Comparison of ENCODE assay signal across 1 cellular context in genomic region chr1:150479927-150480352, GRCh38.
A peak's percentile ranks its signal among the peaks of the same experiment; 100 is the strongest.
TF ChIP-seq lines count a peak whose summit lies in the region.

No MANE protein-coding gene starts in this region.

TF ChIP-seq in HepG2, 621 proteins besides CTCF, POLR2A, EP300 and RAD21 (continues in another document):
- TF ChIP-seq PATZ1 (CRISPR knock-in tag; IDR thresholded peaks at IDR 0.05) (peak; percentile 60), RAD51 (IDR thresholded peaks at IDR 0.05; ENCODE audit: borderline replicate concordance) (no peak), FOXO1 (CRISPR knock-in tag; IDR thresholded peaks at IDR 0.05) (peak; percentile 52; the same call in 1 of the 2 replicates), TEAD3 (CRISPR knock-in tag; optimal IDR thresholded peaks at IDR 0.05; ENCODE audit: borderline replicate concordance) (no peak), MED1 (CRISPR knock-in tag; IDR thresholded peaks at IDR 0.05) (peak; percentile 52), RARA (CRISPR knock-in tag; IDR thresholded peaks at IDR 0.05) (0 out of 2 replicates have a peak, but pooled peaks have one; percentile 25), ATF5 (CRISPR knock-in tag; IDR thresholded peaks at IDR 0.05; ENCODE audit: low read depth) (no peak), ZFX (CRISPR knock-in tag; IDR thresholded peaks at IDR 0.05; ENCODE audit: low read depth) (no peak), ZNF672 (CRISPR knock-in tag; IDR thresholded peaks at IDR 0.05) (0 out of 2 replicates have a peak, but pooled peaks have one; percentile 62), LCORL (IDR thresholded peaks at IDR 0.05) (peak; percentile 47; the same call in 1 of the 2 replicates), LCORL (CRISPR knock-in tag; IDR thresholded peaks at IDR 0.05) (peak; percentile 76), CEBPB (IDR thresholded peaks at IDR 0.05; ENCODE audit: borderline replicate concordance, low read depth, low read length) (peak; percentile 65; the same call in 1 of the 2 replicates), SOX13 (IDR thresholded peaks at IDR 0.05) (no peak), SOX13 (CRISPR knock-in tag; conservative IDR thresholded peaks at IDR 0.05 in 1 of 2, IDR thresholded peaks at IDR 0.05 in 1 of 2) (peak in 1 of 2 experiments; percentile 50; a peak in 1 of 4 replicates), ZNF747 (CRISPR knock-in tag; IDR thresholded peaks at IDR 0.05; ENCODE audit: borderline replicate concordance) (no peak), CREM (IDR thresholded peaks at IDR 0.05) (peak; percentile 35; the same call in 1 of the 2 replicates), CREM (CRISPR knock-in tag; IDR thresholded peaks at IDR 0.05) (no peak), NR2C2 (CRISPR knock-in tag; IDR thresholded peaks at IDR 0.05; ENCODE audit: borderline replicate concordance) (peak; percentile 59; the same call in 1 of the 2 replicates), TP53 (CRISPR knock-in tag; conservative IDR thresholded peaks at IDR 0.05) (no peak), ZNF501 (CRISPR knock-in tag; IDR thresholded peaks at IDR 0.05) (no peak), SP5 (CRISPR knock-in tag; IDR thresholded peaks at IDR 0.05; ENCODE audit: borderline replicate concordance, low read depth) (peak; percentile 50; the same call in 1 of the 2 replicates), ZNF484 (CRISPR knock-in tag; IDR thresholded peaks at IDR 0.05; ENCODE audit: borderline replicate concordance, low read depth) (no peak), TAF15 (IDR thresholded peaks at IDR 0.05; ENCODE audit: low read depth, low read length, poor library complexity, severe bottlenecking) (no peak), U2AF2 (IDR thresholded peaks at IDR 0.05; ENCODE audit: low read depth, low read length) (no peak), KDM2A (CRISPR knock-in tag; IDR thresholded peaks at IDR 0.05; ENCODE audit: borderline replicate concordance, low read depth) (no peak), ZFP36 (IDR thresholded peaks at IDR 0.05; ENCODE audit: borderline replicate concordance, low read depth, low read length, partially characterized antibody) (no peak), TGIF2 (CRISPR knock-in tag; IDR thresholded peaks at IDR 0.05) (peak; percentile 47; the same call in 1 of the 2 replicates), ISL2 (CRISPR knock-in tag; IDR thresholded peaks at IDR 0.05) (peak; percentile 57; the same call in 1 of the 2 replicates), HNF4G (IDR thresholded peaks at IDR 0.05; ENCODE audit: borderline replicate concordance, low read depth, low read length) (peak; percentile 65; the same call in 1 of the 2 replicates), HNF4G (CRISPR knock-in tag; IDR thresholded peaks at IDR 0.05; ENCODE audit: borderline replicate concordance, low read depth) (no peak), SOX5 (CRISPR knock-in tag; IDR thresholded peaks at IDR 0.05; ENCODE audit: borderline replicate concordance) (peak; percentile 16; the same call in 1 of the 2 replicates), GFI1 (CRISPR knock-in tag; IDR thresholded peaks at IDR 0.05; ENCODE audit: borderline replicate concordance) (peak; percentile 38; the same call in 1 of the 2 replicates), THAP9 (CRISPR knock-in tag; IDR thresholded peaks at IDR 0.05; ENCODE audit: borderline replicate concordance) (no peak), ZSCAN9 (CRISPR knock-in tag; IDR thresholded peaks at IDR 0.05; ENCODE audit: borderline replicate concordance) (no peak), HOXA3 (CRISPR knock-in tag; IDR thresholded peaks at IDR 0.05) (peak; percentile 44; the same call in 1 of the 2 replicates), GATAD2A (CRISPR knock-in tag; IDR thresholded peaks at IDR 0.05) (peak; percentile 28; the same call in 1 of the 2 replicates), BORCS8-MEF2B (CRISPR knock-in tag; IDR thresholded peaks at IDR 0.05) (no peak), PHF21A (CRISPR knock-in tag; IDR thresholded peaks at IDR 0.05) (peak; percentile 58; the same call in 1 of the 2 replicates), PAXIP1 (CRISPR knock-in tag; conservative IDR thresholded peaks at IDR 0.05) (peak; percentile 70), ZNF121 (CRISPR knock-in tag; IDR thresholded peaks at IDR 0.05) (peak; percentile 79), DPF2 (CRISPR knock-in tag; IDR thresholded peaks at IDR 0.05; ENCODE audit: borderline replicate concordance, low read depth) (peak; percentile 36; the same call in 1 of the 2 replicates), RCOR2 (CRISPR knock-in tag; IDR thresholded peaks at IDR 0.05) (0 out of 2 replicates have a peak, but pooled peaks have one; percentile 42)
- TF ChIP-seq, protein P1, sequence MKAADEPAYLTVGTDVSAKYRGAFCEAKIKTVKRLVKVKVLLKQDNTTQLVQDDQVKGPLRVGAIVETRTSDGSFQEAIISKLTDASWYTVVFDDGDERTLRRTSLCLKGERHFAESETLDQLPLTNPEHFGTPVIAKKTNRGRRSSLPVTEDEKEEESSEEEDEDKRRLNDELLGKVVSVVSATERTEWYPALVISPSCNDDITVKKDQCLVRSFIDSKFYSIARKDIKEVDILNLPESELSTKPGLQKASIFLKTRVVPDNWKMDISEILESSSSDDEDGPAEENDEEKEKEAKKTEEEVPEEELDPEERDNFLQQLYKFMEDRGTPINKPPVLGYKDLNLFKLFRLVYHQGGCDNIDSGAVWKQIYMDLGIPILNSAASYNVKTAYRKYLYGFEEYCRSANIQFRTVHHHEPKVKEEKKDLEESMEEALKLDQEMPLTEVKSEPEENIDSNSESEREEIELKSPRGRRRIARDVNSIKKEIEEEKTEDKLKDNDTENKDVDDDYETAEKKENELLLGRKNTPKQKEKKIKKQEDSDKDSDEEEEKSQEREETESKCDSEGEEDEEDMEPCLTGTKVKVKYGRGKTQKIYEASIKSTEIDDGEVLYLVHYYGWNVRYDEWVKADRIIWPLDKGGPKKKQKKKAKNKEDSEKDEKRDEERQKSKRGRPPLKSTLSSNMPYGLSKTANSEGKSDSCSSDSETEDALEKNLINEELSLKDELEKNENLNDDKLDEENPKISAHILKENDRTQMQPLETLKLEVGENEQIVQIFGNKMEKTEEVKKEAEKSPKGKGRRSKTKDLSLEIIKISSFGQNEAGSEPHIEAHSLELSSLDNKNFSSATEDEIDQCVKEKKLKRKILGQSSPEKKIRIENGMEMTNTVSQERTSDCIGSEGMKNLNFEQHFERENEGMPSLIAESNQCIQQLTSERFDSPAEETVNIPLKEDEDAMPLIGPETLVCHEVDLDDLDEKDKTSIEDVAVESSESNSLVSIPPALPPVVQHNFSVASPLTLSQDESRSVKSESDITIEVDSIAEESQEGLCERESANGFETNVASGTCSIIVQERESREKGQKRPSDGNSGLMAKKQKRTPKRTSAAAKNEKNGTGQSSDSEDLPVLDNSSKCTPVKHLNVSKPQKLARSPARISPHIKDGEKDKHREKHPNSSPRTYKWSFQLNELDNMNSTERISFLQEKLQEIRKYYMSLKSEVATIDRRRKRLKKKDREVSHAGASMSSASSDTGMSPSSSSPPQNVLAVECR (CRISPR knock-in tag; IDR thresholded peaks at IDR 0.05; ENCODE audit: borderline replicate concordance), result peak; percentile 17; the same call in 1 of the 2 replicates
- TF ChIP-seq, protein P2, sequence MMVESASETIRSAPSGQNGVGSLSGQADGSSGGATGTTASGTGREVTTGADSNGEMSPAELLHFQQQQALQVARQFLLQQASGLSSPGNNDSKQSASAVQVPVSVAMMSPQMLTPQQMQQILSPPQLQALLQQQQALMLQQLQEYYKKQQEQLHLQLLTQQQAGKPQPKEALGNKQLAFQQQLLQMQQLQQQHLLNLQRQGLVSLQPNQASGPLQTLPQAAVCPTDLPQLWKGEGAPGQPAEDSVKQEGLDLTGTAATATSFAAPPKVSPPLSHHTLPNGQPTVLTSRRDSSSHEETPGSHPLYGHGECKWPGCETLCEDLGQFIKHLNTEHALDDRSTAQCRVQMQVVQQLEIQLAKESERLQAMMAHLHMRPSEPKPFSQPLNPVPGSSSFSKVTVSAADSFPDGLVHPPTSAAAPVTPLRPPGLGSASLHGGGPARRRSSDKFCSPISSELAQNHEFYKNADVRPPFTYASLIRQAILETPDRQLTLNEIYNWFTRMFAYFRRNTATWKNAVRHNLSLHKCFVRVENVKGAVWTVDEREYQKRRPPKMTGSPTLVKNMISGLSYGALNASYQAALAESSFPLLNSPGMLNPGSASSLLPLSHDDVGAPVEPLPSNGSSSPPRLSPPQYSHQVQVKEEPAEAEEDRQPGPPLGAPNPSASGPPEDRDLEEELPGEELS (CRISPR knock-in tag; IDR thresholded peaks at IDR 0.05), result peak; percentile 73
- TF ChIP-seq, protein P3, sequence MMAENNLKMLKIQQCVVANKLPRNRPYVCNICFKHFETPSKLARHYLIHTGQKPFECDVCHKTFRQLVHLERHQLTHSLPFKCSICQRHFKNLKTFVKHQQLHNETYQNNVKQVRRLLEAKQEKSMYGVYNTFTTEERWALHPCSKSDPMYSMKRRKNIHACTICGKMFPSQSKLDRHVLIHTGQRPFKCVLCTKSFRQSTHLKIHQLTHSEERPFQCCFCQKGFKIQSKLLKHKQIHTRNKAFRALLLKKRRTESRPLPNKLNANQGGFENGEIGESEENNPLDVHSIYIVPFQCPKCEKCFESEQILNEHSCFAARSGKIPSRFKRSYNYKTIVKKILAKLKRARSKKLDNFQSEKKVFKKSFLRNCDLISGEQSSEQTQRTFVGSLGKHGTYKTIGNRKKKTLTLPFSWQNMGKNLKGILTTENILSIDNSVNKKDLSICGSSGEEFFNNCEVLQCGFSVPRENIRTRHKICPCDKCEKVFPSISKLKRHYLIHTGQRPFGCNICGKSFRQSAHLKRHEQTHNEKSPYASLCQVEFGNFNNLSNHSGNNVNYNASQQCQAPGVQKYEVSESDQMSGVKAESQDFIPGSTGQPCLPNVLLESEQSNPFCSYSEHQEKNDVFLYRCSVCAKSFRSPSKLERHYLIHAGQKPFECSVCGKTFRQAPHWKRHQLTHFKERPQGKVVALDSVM (CRISPR knock-in tag; IDR thresholded peaks at IDR 0.05), result peak; percentile 84
